38 cellular contexts compared by ENCODE assay signal in genomic region chr2:219354582-219354981, GRCh38. TPM values are rescaled to one million over a fixed set of nuclear protein-coding genes. Genes with fewer than 3 reads are reported as not detected.
"Had no signal": no experiment of that assay in that cellular context is flagged by ENCODE, and none has a peak within 500 bp of the region (broad histone marks: within the 10 kb centered on the region; RNA-seq: fewer than 3 reads in every experiment).

No MANE protein-coding gene starts in this region.

- H3K4me2 ChIP-seq: KMS-11 had no signal

- H3K4me3 ChIP-seq: MG63 had no signal

- H3K36me3 ChIP-seq: MG63 had no signal

- DNase-seq: Karpas-422, Kasumi-1, MG63, MM.1S, MV-4-11, NCI-H1048, NCI-H1092, NCI-H1092 treated with DMSO at 0.1 percent for 48 hours, NCI-H1105, NCI-H1105 treated with DMSO at 0.1 percent for 48 hours, NCI-H1417, NCI-H1417 treated with DMSO at 0.1 percent for 48 hours, NCI-H1436, NCI-H146, NCI-H1694, NCI-H1694 treated with DMSO at 0.1 percent for 48 hours, NCI-H187, NCI-H187 treated with DMSO at 0.1 percent for 48 hours, NCI-H1930, NCI-H2029, NCI-H2029 treated with DMSO at 0.1 percent for 48 hours, NCI-H2081, NCI-H2081 treated with DMSO at 0.1 percent for 48 hours, NCI-H2107, NCI-H2171, NCI-H2171 treated with DMSO at 0.1 percent for 48 hours, NCI-H2227 treated with DMSO at 0.1 percent for 48 hours, NCI-H226, NCI-H345, NCI-H446, NCI-H446 treated with DMSO at 0.1 percent for 48 hours, NCI-H510A, NCI-H510A treated with DMSO at 0.1 percent for 48 hours had no signal

- H3K9ac ChIP-seq: KMS-11 had no signal

- H3K9me3 ChIP-seq: MG63 had no signal

- H3K27ac ChIP-seq: KMS-11 had no signal

RNA-seq across cellular contexts. Expression of gene RESP18, which starts 22.0 kb away (rescaled TPM):
- total RNA-seq: LHCN-M2, M059J, MCF 10A, NCI-H460 had no signal

RNA-seq across cellular contexts. Expression of gene PTPRN, which starts 45.4 kb away (rescaled TPM):
- total RNA-seq: MCF 10A had no signal
